9 cellular contexts compared by ENCODE assay signal in genomic region chrX:151153086-151153485, GRCh38. TPM values are rescaled to one million over a fixed set of nuclear protein-coding genes. Genes with fewer than 3 reads are reported as not detected.
DNase-seq lines count a peak whose midpoint lies in the region; ATAC-seq and TF ChIP-seq lines count a peak whose summit lies in the region.
"Had no signal": no experiment of that assay in that cellular context is flagged by ENCODE, and none has a peak within 500 bp of the region (broad histone marks: within the 10 kb centered on the region; RNA-seq: fewer than 3 reads in every experiment).

No MANE protein-coding gene starts in this region.

- H3K4me1 Mint-ChIP-seq in mesothelial cell of epicardium, result no peaks in the 10 kb centered on the region
- H3K4me1 Mint-ChIP-seq: activated naive CD4-positive, alpha-beta T cell treated with anti-CD3 and anti-CD28 coated beads, Interleukin-2, amount 50 U/mL, for 24 hours had no signal

- H3K27me3 ChIP-seq in brain microvascular endothelial cell (replicated peaks), result no peaks in the 10 kb centered on the region
- H3K27me3 ChIP-seq in body of pancreas, result no peaks in the 10 kb centered on the region

- H3K27ac Mint-ChIP-seq in mesothelial cell of epicardium, result no peak overlapping the region
- H3K27ac Mint-ChIP-seq: activated naive CD4-positive, alpha-beta T cell treated with anti-CD3 and anti-CD28 coated beads, Interleukin-2, amount 50 U/mL, for 24 hours had no signal

- intact Hi-C loops in body of pancreas (cut with DNase I), result loop anchor here (10.0 kb wide), 1 partner anchor 532 kb away; no protein-coding TSS in a partner anchor

- no peaks in the 10 kb centered on the region for H3K9me3 ChIP-seq in body of pancreas

- no peaks in the 10 kb centered on the region for H3K36me3 ChIP-seq in brain microvascular endothelial cell (replicated peaks)
- no peaks in the 10 kb centered on the region for H3K36me3 ChIP-seq in body of pancreas (replicated peaks in 1 of 2; ENCODE audit: insufficient read depth in 1 of 2, low read depth in 2 of 2)

- 9 to 33% methylated on average over 1 to 9 of the region's 9 CpGs for WGBS in body of pancreas, 2 donors

- H3K27me3 Mint-ChIP-seq in mesothelial cell of epicardium (ENCODE audit: low read depth), result peaks cover 55% of the 10 kb centered on the region

- peaks cover 21% of the 10 kb centered on the region for H3K9me3 Mint-ChIP-seq in mesothelial cell of epicardium
- H3K9me3 Mint-ChIP-seq: activated naive CD4-positive, alpha-beta T cell treated with anti-CD3 and anti-CD28 coated beads, Interleukin-2, amount 50 U/mL, for 24 hours had no signal

- no peaks in the 10 kb centered on the region for H3K36me3 Mint-ChIP-seq in mesothelial cell of epicardium
- H3K36me3 Mint-ChIP-seq: activated naive CD4-positive, alpha-beta T cell treated with anti-CD3 and anti-CD28 coated beads, Interleukin-2, amount 50 U/mL, for 24 hours had no signal

- H3K4me3 ChIP-seq in brain microvascular endothelial cell (ENCODE audit: low read depth, low read length) (no peak overlapping the region), body of pancreas (no peak overlapping the region)

- ATAC-seq in body of pancreas (no peak), GM21360 (IDR thresholded peaks at IDR 0.05; ENCODE audit: unreplicated experiment) (no peak)
- no peak for ATAC-seq in stimulated activated naive CD8-positive, alpha-beta T cell treated with anti-CD3 and anti-CD28 coated beads, Interleukin-15, Interleukin-2, amounts not matched to agents 100 U/mL and 50 U/mL, for 24 hours

- H3K4me1 ChIP-seq in body of pancreas, result no peaks in the 10 kb centered on the region

- no peak overlapping the region for H3K4me3 Mint-ChIP-seq in mesothelial cell of epicardium
- H3K4me3 Mint-ChIP-seq: activated naive CD4-positive, alpha-beta T cell treated with anti-CD3 and anti-CD28 coated beads, Interleukin-2, amount 50 U/mL, for 24 hours had no signal

- DNase-seq in DMS79 treated with DMSO at 0.1 percent for 48 hours (lab: John Stamatoyannopoulos, UW) (peak; percentile 19), brain microvascular endothelial cell (peak; percentile 4), mesothelial cell of epicardium (ENCODE audit: low spot score in 2 of 2, unreplicated experiment in 2 of 2) (no peak), body of pancreas (no peak), ureter (ENCODE audit: low spot score) (no peak)
- DNase-seq in stimulated activated naive CD8-positive, alpha-beta T cell treated with anti-CD3 and anti-CD28 coated beads, Interleukin-15, Interleukin-2, amounts not matched to agents 100 U/mL and 50 U/mL, for 24 hours, result no peak

- H3K27ac ChIP-seq in brain microvascular endothelial cell, result no peak overlapping the region
- H3K27ac ChIP-seq in body of pancreas, result no peak overlapping the region

- no peak for TF ChIP-seq POLR2A in body of pancreas (IDR thresholded peaks at IDR 0.05)

- TF ChIP-seq CTCF in LNCAP (IDR thresholded peaks at IDR 0.05) (peak; percentile 19; the same call in 1 of the 2 replicates), brain microvascular endothelial cell (IDR thresholded peaks at IDR 0.05; ENCODE audit: low read depth, low read length, missing control alignments) (peak; percentile 47), mesothelial cell of epicardium (IDR thresholded peaks at IDR 0.05; ENCODE audit: unreplicated experiment) (peak; percentile 14), body of pancreas (IDR thresholded peaks at IDR 0.05) (no peak)

- in situ Hi-C loops in brain microvascular endothelial cell (cut with HindIII; ENCODE audit: low pct_ligation_motif_present, low sequenced_read_pairs), result no loop called here

RNA-seq across cellular contexts. Expression of gene GPR50, which starts 23.3 kb away (rescaled TPM):
- total RNA-seq in mesothelial cell of epicardium, result 0.25 to 0.65 TPM (median 0.64 TPM) in 3 replicates
- total RNA-seq in body of pancreas, result not detected
- not detected for total RNA-seq in ureter

Comparison
In these comparisons a context has a peak if more than half of its experiments do, and no peak if none do; other contexts are left out.
1. DNase-seq: peak in DMS79 treated with DMSO at 0.1 percent for 48 hours (single experiment) and brain microvascular endothelial cell (single experiment); none in mesothelial cell of epicardium (0 of 2), body of pancreas (0 of 4), stimulated activated naive CD8-positive, alpha-beta T cell treated with anti-CD3 and anti-CD28 coated beads, Interleukin-15, Interleukin-2, amounts not matched to agents 100 U/mL and 50 U/mL, for 24 hours (single experiment) and ureter (single experiment).
2. CTCF ChIP-seq: peak in LNCAP (single experiment), brain microvascular endothelial cell (single experiment) and mesothelial cell of epicardium (single experiment); none in body of pancreas (0 of 7).